In the genomic region with DNA sequence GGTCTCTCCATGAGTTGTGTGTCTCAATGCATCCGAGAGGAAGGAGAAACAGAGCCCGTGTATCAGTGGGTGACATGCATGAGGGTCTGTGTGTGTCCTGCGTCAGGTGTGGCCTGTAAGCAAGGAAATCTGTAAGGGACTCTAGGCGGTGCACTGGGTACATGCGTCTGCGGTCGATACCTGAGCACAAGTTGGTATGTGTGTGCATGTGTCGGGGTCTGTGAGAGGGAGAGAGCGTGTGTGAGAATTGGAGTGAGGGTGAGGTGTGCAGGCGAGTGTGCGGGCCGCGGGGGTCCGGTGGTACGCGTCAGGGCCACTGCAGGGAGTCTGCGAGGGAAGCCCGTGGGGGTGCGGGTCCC, we compare ENCODE assay signal across 8 cellular contexts. TPM values are rescaled to one million over a fixed set of nuclear protein-coding genes. Genes with fewer than 3 reads are reported as not detected.
DNase-seq lines count a peak whose midpoint lies in the region; ATAC-seq, FAIRE-seq and TF ChIP-seq lines count a peak whose summit lies in the region.

No MANE protein-coding gene starts in this region.

- H3K27ac ChIP-seq in 22Rv1 (peak overlapping the region; percentile 82), HUES48 (ENCODE audit: low read depth, low read length) (no peak overlapping the region), GM12878 (ENCODE audit: control insufficient read depth, insufficient read depth) (no peak overlapping the region), lung (ENCODE audit: low read depth in 1 of 2, low read length in 1 of 2) (peak overlapping the region in 1 of 2 donors; percentile 50)

- TF ChIP-seq EP300 in GM12878 (IDR thresholded peaks at IDR 0.05; ENCODE audit: borderline replicate concordance in 1 of 2, control insufficient read depth in 1 of 2, low read depth in 2 of 2, low read length in 2 of 2): no peak

- 35% methylated on average over 18 of the region's 19 CpGs for WGBS in GM12878 (ENCODE audit: insufficient coverage, insufficient replicate concordance, low lambda C conversion rate, missing lambda C conversion rate)
- WGBS in lung, 2 donors: 35 to 42% methylated on average over 17 to 19 of the region's 19 CpGs

- TF ChIP-seq CTCF in 22Rv1 (IDR thresholded peaks at IDR 0.05): no peak
- TF ChIP-seq CTCF in GM12878 (IDR thresholded peaks at IDR 0.05 in 2 of 3, conservative IDR thresholded peaks at IDR 0.05 in 1 of 3; ENCODE audit: control insufficient read depth in 2 of 3, extremely low read depth in 1 of 3, insufficient read depth in 1 of 3, low read depth in 3 of 3, low read length in 3 of 3): no peak
- no peak for TF ChIP-seq CTCF in lung (IDR thresholded peaks at IDR 0.05; ENCODE audit: control extremely low read depth, extremely low read depth)

- no peaks in the 10 kb centered on the region for H4K20me1 ChIP-seq in GM12878 (ENCODE audit: control insufficient read depth, insufficient read depth)

- TF ChIP-seq RAD21 in GM12878 (IDR thresholded peaks at IDR 0.05; ENCODE audit: insufficient read depth, low read depth, low read length): no peak

- H3K4me3 ChIP-seq in HUES48 (ENCODE audit: low read depth, low read length) (peak overlapping the region; percentile 62), GM12878 (peak overlapping the region; percentile 70; the same call in 1 of the 2 replicates), lung (peak overlapping the region; percentile 12)

- in situ Hi-C loops in GM12878 (cut with MboI): no loop called here

- no peak; the same call in 1 of the 2 replicates for TF ChIP-seq POLR2A in GM12878 (IDR thresholded peaks at IDR 0.05; ENCODE audit: low read depth, low read length)

- CTCF ChIA-PET in GM12878 (lab: Yijun Ruan, JAX): interaction anchor here (0.6 to 28.8 kb wide), 13 partner anchors 8 to 382 kb away, joined by 3 to 1208 read pairs (median 3); partner anchors contain the start of genes ARL2, CAPN1 and EHD1

- no TSS peak for BruUV-seq in GM12878 (replicated peaks; lab: Mats Ljungman, UMichigan)

- POLR2A ChIA-PET in GM12878 (lab: Charles Lee): interaction anchor here (1.0 to 12.2 kb wide), 4 partner anchors 20 to 278 kb away, joined by 3 to 232 read pairs (median 3); partner anchors contain the start of genes FAU, MRPL49 and SF1

- ATAC-seq in GM12878 (no peak), lung (ENCODE audit: insufficient read depth, low FRiP score) (no peak), GM18517 (IDR thresholded peaks at IDR 0.05; ENCODE audit: unreplicated experiment) (no peak), HG03457 (IDR thresholded peaks at IDR 0.05; ENCODE audit: unreplicated experiment) (no peak)

- peak overlapping the region; percentile 60 for H3K4me2 ChIP-seq in GM12878 (ENCODE audit: control insufficient read depth, insufficient read depth)

- intact Hi-C loops in GM12878 (cut with micrococcal nuclease; ENCODE audit: unreplicated experiment): loop anchor here (10.0 kb wide), 1 partner anchor 411 kb away; no protein-coding TSS in a partner anchor

- H3K9me3 ChIP-seq in HUES48 (ENCODE audit: control insufficient read depth, insufficient read depth, low read length) (no peaks in the 10 kb centered on the region), GM12878 (replicated peaks; ENCODE audit: control insufficient read depth, insufficient read depth, low read length) (no peaks in the 10 kb centered on the region), lung (ENCODE audit: control insufficient read depth in 2 of 2, insufficient read depth in 1 of 2, low read length in 1 of 2) (no peaks in the 10 kb centered on the region)

- peaks cover 23% of the 10 kb centered on the region for H3K4me1 ChIP-seq in HUES48 (ENCODE audit: control insufficient read depth, insufficient read depth, low read length)
- H3K4me1 ChIP-seq in GM12878 (ENCODE audit: control insufficient read depth, insufficient read depth, low read length): peaks cover 25% of the 10 kb centered on the region
- H3K4me1 ChIP-seq in lung (ENCODE audit: control insufficient read depth in 2 of 2, insufficient read depth in 2 of 2, low read length in 2 of 2): peaks cover 0 to 9% of the 10 kb centered on the region in 2 donors

- H2AFZ ChIP-seq in GM12878 (ENCODE audit: control insufficient read depth, low read depth, low read length): peak overlapping the region; percentile 28

- H3K36me3 ChIP-seq in HUES48 (ENCODE audit: control insufficient read depth, insufficient read depth, low read length) (peaks cover 14% of the 10 kb centered on the region), GM12878 (ENCODE audit: control insufficient read depth in 2 of 2, insufficient read depth in 2 of 2, low read length in 1 of 2) (no peaks in the 10 kb centered on the region), lung (ENCODE audit: control insufficient read depth in 2 of 2, insufficient read depth in 2 of 2, low read length in 2 of 2) (peaks cover 0 to 7% of the 10 kb centered on the region in 2 donors)

- RAD21 ChIA-PET in GM12878 (lab: Charles Lee; ENCODE audit: unreplicated experiment): interaction anchor here (0.6 to 12.9 kb wide), 10 partner anchors 20 to 170 kb away, joined by 3 to 316 read pairs (median 4); partner anchors contain the start of genes ARL2, BATF2, MEN1 and SF1

- no peak for DNase-seq in GM12878 (ENCODE audit: low read depth, low spot score)
- DNase-seq in lung (ENCODE audit: low spot score): no peak
- no peak for DNase-seq in Kasumi-1 (lab: John Stamatoyannopoulos, UW)
- DNase-seq in NCI-H446 (lab: John Stamatoyannopoulos, UW): no peak

- no peaks in the 10 kb centered on the region for H3K79me2 ChIP-seq in GM12878 (ENCODE audit: control insufficient read depth, insufficient read depth, low read length)

- no peak for FAIRE-seq in GM12878 (lab: Jason Lieb, UNC)

- SMC1A ChIA-PET in GM12878 (lab: Charles Lee; ENCODE audit: uncharacterized antibody, unreplicated experiment): interaction anchor here (0.6 to 1.5 kb wide), 6 partner anchors 24 to 485 kb away, joined by 3 to 5 read pairs (median 3); no protein-coding TSS in a partner anchor

- H3K27me3 ChIP-seq in HUES48 (ENCODE audit: control insufficient read depth, insufficient read depth, low read length) (no peaks in the 10 kb centered on the region), GM12878 (replicated peaks in 1 of 2; ENCODE audit: control insufficient read depth in 2 of 2, insufficient read depth in 2 of 2, low read length in 1 of 2) (no peaks in the 10 kb centered on the region), lung (ENCODE audit: control insufficient read depth, insufficient read depth) (no peaks in the 10 kb centered on the region)

- H3K9ac ChIP-seq in HUES48 (ENCODE audit: low read depth, low read length): no peak overlapping the region; the same call in 1 of the 2 replicates
- no peak overlapping the region for H3K9ac ChIP-seq in GM12878 (ENCODE audit: control insufficient read depth, insufficient read depth, low read length)

RNA-seq across cellular contexts. Expression of gene CDC42BPG, which starts 0.5 kb away (rescaled TPM):
- total RNA-seq in GM12878 (2013; cell fraction: nucleolus; rRNA removed): 0.73 and 1.6 TPM in 2 replicates
- total RNA-seq in GM12878 (2014; rRNA removed): 0.11 and 1.3 TPM in 2 replicates
- 0.09 TPM in 2 replicates for total RNA-seq in GM12878 (2014; rRNA removed; fragmentation: Illumina TruSeq; extraction: Trizol)
- total RNA-seq in GM12878 (2021): 0.36 and 0.45 TPM in 2 replicates
- polyA plus RNA-seq in GM12878 (2011; ENCODE audit: low read depth): 0.10 TPM
- polyA plus RNA-seq in GM12878 (2011; rRNA removed): 0.04 and 0.12 TPM in 2 replicates
- polyA plus RNA-seq in GM12878 (2011; cell fraction: cytosol; rRNA removed): 0.10 and 0.13 TPM in 2 replicates
- polyA plus RNA-seq in GM12878 (2011; cell fraction: nucleus; rRNA removed): 0.48 and 0.92 TPM in 2 replicates
- polyA plus RNA-seq in GM12878 (2012): 0.22 and 0.45 TPM in 2 replicates
- 0.03 and 0.46 TPM in 2 replicates for polyA plus RNA-seq in GM12878 (2014; fragmentation: Illumina TruSeq; extraction: Trizol)
- polyA plus RNA-seq in GM12878 (2014; fragmentation: Nextera tagmentation; extraction: Ambion mirVana): under 1 TPM in 1 of 2 experiments, not detected in 1; 0.02 TPM
- polyA plus RNA-seq in GM12878 (2014; rRNA removed): 0.44 and 0.53 TPM in 2 replicates
- polyA plus RNA-seq in GM12878 (2016; fragmentation: Nextera tagmentation; extraction: Ambion mirVana): under 1 TPM; 0.04 TPM
- polyA minus RNA-seq in GM12878 (2011; rRNA and poly(A)+ RNA removed): 0.05 TPM in 1 of 2 replicates, not detected in the other
- polyA minus RNA-seq in GM12878 (2011; cell fraction: cytosol; rRNA and poly(A)+ RNA removed): 0.13 TPM in 1 of 2 replicates, not detected in the other
- 0.19 and 0.24 TPM in 2 replicates for polyA minus RNA-seq in GM12878 (2011; cell fraction: nucleus; rRNA and poly(A)+ RNA removed)
- 10 to 100 TPM; 11.2 to 23.5 TPM for total RNA-seq in lung
- 1 to 10 TPM; 7.1 to 10.0 TPM for polyA plus RNA-seq in lung

RNA-seq across cellular contexts. Expression of gene MEN1, which starts 33.6 kb away (rescaled TPM):
- 19.7 and 20.0 TPM in 2 replicates for total RNA-seq in GM12878 (2013; cell fraction: nucleolus; rRNA removed)
- 14.4 and 19.0 TPM in 2 replicates for total RNA-seq in GM12878 (2014; rRNA removed)
- 6.3 and 6.5 TPM in 2 replicates for total RNA-seq in GM12878 (2014; rRNA removed; fragmentation: Illumina TruSeq; extraction: Trizol)
- total RNA-seq in GM12878 (2021): 31.1 and 32.6 TPM in 2 replicates
- 34.2 TPM for polyA plus RNA-seq in GM12878 (2011; ENCODE audit: low read depth)
- polyA plus RNA-seq in GM12878 (2011; rRNA removed): 6.0 and 19.0 TPM in 2 replicates
- polyA plus RNA-seq in GM12878 (2011; cell fraction: cytosol; rRNA removed): 21.8 and 25.3 TPM in 2 replicates
- polyA plus RNA-seq in GM12878 (2011; cell fraction: nucleus; rRNA removed): 82.8 and 85.9 TPM in 2 replicates
- polyA plus RNA-seq in GM12878 (2012): 23.4 and 25.0 TPM in 2 replicates
- polyA plus RNA-seq in GM12878 (2014; fragmentation: Illumina TruSeq; extraction: Trizol): 13.0 and 22.4 TPM in 2 replicates
- polyA plus RNA-seq in GM12878 (2014; fragmentation: Nextera tagmentation; extraction: Ambion mirVana): 1 to 10 TPM; 2.5 to 4.1 TPM
- polyA plus RNA-seq in GM12878 (2014; rRNA removed): 26.8 and 37.5 TPM in 2 replicates
- 10 to 100 TPM; 38.9 to 39.7 TPM for polyA plus RNA-seq in GM12878 (2016; fragmentation: Nextera tagmentation; extraction: Ambion mirVana)
- polyA minus RNA-seq in GM12878 (2011; rRNA and poly(A)+ RNA removed): 11.0 and 14.9 TPM in 2 replicates
- polyA minus RNA-seq in GM12878 (2011; cell fraction: cytosol; rRNA and poly(A)+ RNA removed): 11.9 and 14.7 TPM in 2 replicates
- 11.5 and 17.5 TPM in 2 replicates for polyA minus RNA-seq in GM12878 (2011; cell fraction: nucleus; rRNA and poly(A)+ RNA removed)
- total RNA-seq in lung: 10 to 100 TPM; 18.8 to 24.9 TPM
- polyA plus RNA-seq in lung: 10 to 100 TPM; 15.0 to 18.5 TPM

RNA-seq across cellular contexts. Expression of gene EHD1, which starts 34.5 kb away (rescaled TPM):
- total RNA-seq in GM12878 (2013; cell fraction: nucleolus; rRNA removed): 122 and 128 TPM in 2 replicates
- 50.9 and 64.6 TPM in 2 replicates for total RNA-seq in GM12878 (2014; rRNA removed)
- total RNA-seq in GM12878 (2014; rRNA removed; fragmentation: Illumina TruSeq; extraction: Trizol): 24.3 and 24.5 TPM in 2 replicates
- 165 and 166 TPM in 2 replicates for total RNA-seq in GM12878 (2021)
- polyA plus RNA-seq in GM12878 (2011; ENCODE audit: low read depth): 43.3 TPM
- 21.0 and 50.4 TPM in 2 replicates for polyA plus RNA-seq in GM12878 (2011; rRNA removed)
- polyA plus RNA-seq in GM12878 (2011; cell fraction: cytosol; rRNA removed): 79.0 and 83.3 TPM in 2 replicates
- 107 and 190 TPM in 2 replicates for polyA plus RNA-seq in GM12878 (2011; cell fraction: nucleus; rRNA removed)
- 112 and 125 TPM in 2 replicates for polyA plus RNA-seq in GM12878 (2012)
- 18.9 and 71.4 TPM in 2 replicates for polyA plus RNA-seq in GM12878 (2014; fragmentation: Illumina TruSeq; extraction: Trizol)
- polyA plus RNA-seq in GM12878 (2014; fragmentation: Nextera tagmentation; extraction: Ambion mirVana): 1 to 10 TPM; 1.0 to 2.2 TPM
- 68.5 and 102 TPM in 2 replicates for polyA plus RNA-seq in GM12878 (2014; rRNA removed)
- polyA plus RNA-seq in GM12878 (2016; fragmentation: Nextera tagmentation; extraction: Ambion mirVana): 10 to 100 TPM; 88.1 to 97.5 TPM
- polyA minus RNA-seq in GM12878 (2011; rRNA and poly(A)+ RNA removed): 75.9 and 95.9 TPM in 2 replicates
- polyA minus RNA-seq in GM12878 (2011; cell fraction: cytosol; rRNA and poly(A)+ RNA removed): 32.5 and 39.8 TPM in 2 replicates
- 37.4 and 72.2 TPM in 2 replicates for polyA minus RNA-seq in GM12878 (2011; cell fraction: nucleus; rRNA and poly(A)+ RNA removed)
- 100 to 1,000 TPM in 1 of 2 donors, 10 to 100 TPM in 1; 71.2 to 139 TPM for total RNA-seq in lung
- 100 to 1,000 TPM in 1 of 2 donors, 10 to 100 TPM in 1; 42.1 to 144 TPM for polyA plus RNA-seq in lung

RNA-seq across cellular contexts. Expression of gene MAP4K2, which starts 40.9 kb away (rescaled TPM):
- total RNA-seq in GM12878 (2013; cell fraction: nucleolus; rRNA removed): 51.0 and 55.9 TPM in 2 replicates
- total RNA-seq in GM12878 (2014; rRNA removed) (66.7 and 74.7 TPM in 2 replicates), GM12878 (2014; rRNA removed; fragmentation: Illumina TruSeq; extraction: Trizol) (36.9 and 41.0 TPM in 2 replicates), GM12878 (2021) (78.1 and 79.2 TPM in 2 replicates), lung (10 to 100 TPM; 23.3 to 41.8 TPM)
- 11.2 TPM for polyA plus RNA-seq in GM12878 (2011; ENCODE audit: low read depth)
- polyA plus RNA-seq in GM12878 (2011; rRNA removed) (27.3 and 49.9 TPM in 2 replicates), GM12878 (2014; fragmentation: Illumina TruSeq; extraction: Trizol) (16.1 and 42.8 TPM in 2 replicates), GM12878 (2014; fragmentation: Nextera tagmentation; extraction: Ambion mirVana) (1 to 10 TPM in 1 of 2 experiments, under 1 TPM in 1; 0.98 to 4.4 TPM), GM12878 (2014; rRNA removed) (69.0 and 71.8 TPM in 2 replicates), GM12878 (2016; fragmentation: Nextera tagmentation; extraction: Ambion mirVana) (10 to 100 TPM; 47.8 to 52.9 TPM), lung (10 to 100 TPM; 15.0 to 24.3 TPM)
- 73.2 and 91.2 TPM in 2 replicates for polyA plus RNA-seq in GM12878 (2011; cell fraction: cytosol; rRNA removed)
- polyA plus RNA-seq in GM12878 (2011; cell fraction: nucleus; rRNA removed): 284 and 290 TPM in 2 replicates
- 33.8 and 37.8 TPM in 2 replicates for polyA plus RNA-seq in GM12878 (2012)
- 58.6 and 101 TPM in 2 replicates for polyA minus RNA-seq in GM12878 (2011; rRNA and poly(A)+ RNA removed)
- 25.9 and 26.6 TPM in 2 replicates for polyA minus RNA-seq in GM12878 (2011; cell fraction: cytosol; rRNA and poly(A)+ RNA removed)
- 50.8 and 62.9 TPM in 2 replicates for polyA minus RNA-seq in GM12878 (2011; cell fraction: nucleus; rRNA and poly(A)+ RNA removed)

Comparison
In these comparisons a context has a peak if more than half of its experiments do, and no peak if none do; other contexts are left out.
1. H3K4me3 ChIP-seq: peak in every context shown above with its lines; median percentile 70 in GM12878; 62 in HUES48; 12 in lung.
2. RNA of gene CDC42BPG, which starts 0.5 kb away (total RNA-seq): 11.2 to 23.5 TPM in lung; 0.09 to 1.6 TPM in GM12878; every median in the first group is over 4 times any median in the second.